ENCODE assay signal across 12 cellular contexts in genomic region chr6:19549109-19549508, GRCh38.
"Had no signal": no experiment of that assay in that cellular context is flagged by ENCODE, and none has a peak within 500 bp of the region (broad histone marks: within the 10 kb centered on the region; RNA-seq: fewer than 3 reads in every experiment).

No MANE protein-coding gene starts in this region.

- H3K27me3 ChIP-seq: cardiac muscle cell, pancreas, suprapubic skin had no signal

- DNase-seq: activated CD4-positive, alpha-beta memory T cell treated with anti-CD3 and anti-CD28 coated beads for 36 hours; activated effector memory CD4-positive, alpha-beta T cell treated with Interleukin-2 at 50 U/mL for 16 hours; activated naive CD4-positive, alpha-beta T cell treated with anti-CD3 and anti-CD28 coated beads, Interleukin-2, amount 50 U/mL, for 16 hours; activated T-cell treated with anti-CD3 and anti-CD28 coated beads, Interleukin-2, amount 50 U/mL, for 4 hours; hippocampal formation; left ventricle myocardium inferior; mucosa of descending colon; naive thymus-derived CD4-positive, alpha-beta T cell; pancreas had no signal

- H3K36me3 ChIP-seq: cardiac muscle cell, left ventricle myocardium inferior, pancreas, suprapubic skin had no signal

- H3K9me3 ChIP-seq: mucosa of descending colon, pancreas, suprapubic skin had no signal

- H3K4me1 ChIP-seq: left ventricle myocardium inferior, pancreas, suprapubic skin had no signal

- H3K4me3 ChIP-seq: cardiac muscle cell, left ventricle myocardium inferior, mucosa of descending colon, pancreas, suprapubic skin had no signal

- H3K27ac ChIP-seq: cardiac muscle cell, left ventricle myocardium inferior, pancreas, suprapubic skin had no signal

- ATAC-seq: activated T-cell treated with anti-CD3 and anti-CD28 coated beads, Interleukin-2, amount 50 U/mL, for 4 hours; mucosa of descending colon; naive thymus-derived CD4-positive, alpha-beta T cell; pancreas; sciatic nerve had no signal
